ENCODE assay signal across 15 cellular contexts in genomic region chr6:163688971-163689370, GRCh38.
"Had no signal": no experiment of that assay in that cellular context is flagged by ENCODE, and none has a peak within 500 bp of the region (broad histone marks: within the 10 kb centered on the region; RNA-seq: fewer than 3 reads in every experiment).

No MANE protein-coding gene starts in this region.

- H3K27me3 ChIP-seq: ascending aorta, colonic mucosa, hepatocyte, neural progenitor cell, pancreas, spleen, uterus had no signal

- H3K36me3 ChIP-seq: ascending aorta, colonic mucosa, neural progenitor cell, pancreas, spleen, uterus had no signal

- H3K27ac ChIP-seq: ascending aorta, colonic mucosa, hepatocyte, neural progenitor cell, pancreas, spleen, uterus had no signal

- DNase-seq: activated effector memory CD4-positive, alpha-beta T cell treated with anti-CD3 and anti-CD28 coated beads, Interleukin-2, amount 50 U/mL, for 16 hours; activated T-cell treated with anti-CD3 and anti-CD28 coated beads, Interleukin-2, amount 50 U/mL, for 24 hours; caudate nucleus; colonic mucosa; kidney glomerular epithelial cell; pancreas; retina; spleen; stimulated activated CD4-positive, alpha-beta T cell treated with anti-CD3 and anti-CD28 coated beads, Interleukin-2, amount 100 ng/mL, for 24 hours; stimulated activated naive CD8-positive, alpha-beta T cell treated with anti-CD3 and anti-CD28 coated beads, Interleukin-15, Interleukin-2, amounts not matched to agents 100 U/mL and 50 U/mL, for 24 hours; uterus had no signal

- H3K9me3 ChIP-seq: ascending aorta, colonic mucosa, pancreas, spleen, uterus had no signal

- FAIRE-seq: pancreas had no signal

- ATAC-seq: activated naive CD4-positive, alpha-beta T cell treated with anti-CD3 and anti-CD28 coated beads, Interleukin-2, amount 50 U/mL, for 72 hours; pancreas; stimulated activated naive CD8-positive, alpha-beta T cell treated with anti-CD3 and anti-CD28 coated beads, Interleukin-15, Interleukin-2, amounts not matched to agents 100 U/mL and 50 U/mL, for 24 hours had no signal

- H3K4me3 ChIP-seq: ascending aorta, colonic mucosa, hepatocyte, neural progenitor cell, pancreas, spleen, uterus had no signal

- H3K4me1 ChIP-seq: ascending aorta, colonic mucosa, pancreas, uterus had no signal
